Comparison of ENCODE assay signal across 10 cellular contexts in genomic region chr3:29649815-29650547, GRCh38.
A peak's percentile ranks its signal among the peaks of the same experiment; 100 is the strongest.
DNase-seq lines count a peak whose midpoint lies in the region; ATAC-seq, FAIRE-seq and TF ChIP-seq lines count a peak whose summit lies in the region.
"Had no signal": no experiment of that assay in that cellular context is flagged by ENCODE, and none has a peak within 500 bp of the region (broad histone marks: within the 10 kb centered on the region; RNA-seq: fewer than 3 reads in every experiment).

No MANE protein-coding gene starts in this region.

- FAIRE-seq in HepG2 (lab: Jason Lieb, UNC), result no peak

- in situ Hi-C loops in HepG2 (cut with HindIII; ENCODE audit: extremely low pct_ligation_motif_present, low pct_unique_long_range_greater_than_20kb), result no loop called here

- TF ChIP-seq EP300 in HepG2 (IDR thresholded peaks at IDR 0.05; ENCODE audit: low read depth in 2 of 2, low read length in 2 of 2) (no peak), HepG2 (CRISPR knock-in tag; IDR thresholded peaks at IDR 0.05; ENCODE audit: borderline replicate concordance) (no peak)

- intact Hi-C loops in right lobe of liver (cut with DNase I), result no loop called here
- intact Hi-C loops in HepG2 (cut with micrococcal nuclease; ENCODE audit: unreplicated experiment), result no loop called here
- intact Hi-C loops in CD4-positive, alpha-beta T cell (cut with DNase I, micrococcal nuclease), result no loop called here

- no peak overlapping the region for H3K4ac ChIP-seq in mesendoderm (ENCODE audit: low read depth, low read length)

- DNase-seq in right lobe of liver, result no peak
- no peak for DNase-seq in HepG2 (ENCODE audit: low spot score)
- peak; percentile 29 to 75 for DNase-seq in cardiac fibroblast (ENCODE audit: low read depth in 2 of 2)
- no peak for DNase-seq in CD4-positive, alpha-beta T cell
- no peak for DNase-seq in mesendoderm
- DNase-seq in cerebellar nuclear complex (lab: John Stamatoyannopoulos, UW), result no peak
- DNase-seq in activated CD4-positive, alpha-beta T cell treated with anti-CD3 and anti-CD28 coated beads, Interleukin-2, amount 10 ng/mL, durations not matched to agents 7 days and 5 days, result no peak
- DNase-seq: BE2C had no signal

- no peaks in the 10 kb centered on the region for H3K79me2 ChIP-seq in HepG2 (ENCODE audit: insufficient read depth, low read length)
- no peaks in the 10 kb centered on the region for H3K79me2 ChIP-seq in mesendoderm (ENCODE audit: control insufficient read depth, insufficient read depth, low read length)

- H2AFZ ChIP-seq in HepG2 (ENCODE audit: low read length), result no peak overlapping the region

- no peak overlapping the region for H3K23ac ChIP-seq in mesendoderm (ENCODE audit: low read length)

- H4K8ac ChIP-seq in mesendoderm (ENCODE audit: low read depth, low read length), result no peak overlapping the region

- H3K4me3 Mint-ChIP-seq in CD4-positive, alpha-beta T cell, result no peak overlapping the region
- H3K4me3 Mint-ChIP-seq in activated CD4-positive, alpha-beta T cell treated with anti-CD3 and anti-CD28 coated beads, Interleukin-2, amount 10 ng/mL, durations not matched to agents 7 days and 5 days, result no peak overlapping the region

- no peaks in the 10 kb centered on the region for H3K36me3 ChIP-seq in right lobe of liver
- H3K36me3 ChIP-seq in HepG2 (replicated peaks in 1 of 2; ENCODE audit: control insufficient read depth in 1 of 2, insufficient read depth in 2 of 2, low read length in 2 of 2), result no peaks in the 10 kb centered on the region
- H3K36me3 ChIP-seq in mesendoderm (ENCODE audit: control insufficient read depth, insufficient read depth, low read length), result no peaks in the 10 kb centered on the region
- H3K36me3 ChIP-seq: BE2C had no signal

- H2BK15ac ChIP-seq in mesendoderm (replicated peaks; ENCODE audit: low read depth), result no peak overlapping the region

- TF ChIP-seq CTCF in right lobe of liver (IDR thresholded peaks at IDR 0.05) (no peak), HepG2 (CRISPR knock-in tag; IDR thresholded peaks at IDR 0.05) (no peak), cardiac fibroblast (IDR thresholded peaks at IDR 0.05; ENCODE audit: low read depth, low read length) (no peak)
- no peak for TF ChIP-seq CTCF in CD4-positive, alpha-beta T cell (IDR thresholded peaks at IDR 0.05)

- no peak overlapping the region for H3K27ac Mint-ChIP-seq in CD4-positive, alpha-beta T cell
- H3K27ac Mint-ChIP-seq in activated CD4-positive, alpha-beta T cell treated with anti-CD3 and anti-CD28 coated beads, Interleukin-2, amount 10 ng/mL, durations not matched to agents 7 days and 5 days, result no peak overlapping the region

- CTCF ChIA-PET in HepG2 (lab: Yijun Ruan, JAX; ENCODE audit: low intra/inter-chr PET ratio, low total read pairs), result no interaction called here
- CTCF ChIA-PET in CD4-positive, alpha-beta T cell (lab: Charles Lee), result no interaction called here
- CTCF ChIA-PET in activated CD4-positive, alpha-beta T cell treated with anti-CD3 and anti-CD28 coated beads, Interleukin-2, amount 10 ng/mL, durations not matched to agents 7 days and 5 days (lab: Charles Lee), result no interaction called here

- no peak for TF ChIP-seq RAD21 in HepG2 (CRISPR knock-in tag; IDR thresholded peaks at IDR 0.05)

- H2BK120ac ChIP-seq in mesendoderm (ENCODE audit: low read depth, low read length), result no peak overlapping the region

- no peaks in the 10 kb centered on the region for H3K4me1 Mint-ChIP-seq in CD4-positive, alpha-beta T cell (ENCODE audit: low read depth)
- H3K4me1 Mint-ChIP-seq in activated CD4-positive, alpha-beta T cell treated with anti-CD3 and anti-CD28 coated beads, Interleukin-2, amount 10 ng/mL, durations not matched to agents 7 days and 5 days, result no peaks in the 10 kb centered on the region

- H3K56ac ChIP-seq in mesendoderm (ENCODE audit: low read length), result no peak overlapping the region

- POLR2A ChIA-PET in HepG2 (lab: Yijun Ruan, JAX), result no interaction called here
- POLR2A ChIA-PET in CD4-positive, alpha-beta T cell (lab: Charles Lee), result no interaction called here
- POLR2A ChIA-PET in activated CD4-positive, alpha-beta T cell treated with anti-CD3 and anti-CD28 coated beads, Interleukin-2, amount 10 ng/mL, durations not matched to agents 7 days and 5 days (lab: Charles Lee), result no interaction called here

- no peaks in the 10 kb centered on the region for H3K9me3 ChIP-seq in right lobe of liver
- no peaks in the 10 kb centered on the region for H3K9me3 ChIP-seq in HepG2 (ENCODE audit: low read length)
- H3K9me3 ChIP-seq in CD4-positive, alpha-beta T cell (ENCODE audit: control insufficient read depth, low read length), result no peaks in the 10 kb centered on the region
- H3K9me3 ChIP-seq: BE2C had no signal

- H3K4me2 ChIP-seq in HepG2 (ENCODE audit: low read depth, low read length) (no peak overlapping the region), mesendoderm (ENCODE audit: low read length) (no peak overlapping the region)

- H3K18ac ChIP-seq in mesendoderm (ENCODE audit: low read length), result no peak overlapping the region

- no peaks in the 10 kb centered on the region for H3K9me3 Mint-ChIP-seq in CD4-positive, alpha-beta T cell
- no peaks in the 10 kb centered on the region for H3K9me3 Mint-ChIP-seq in activated CD4-positive, alpha-beta T cell treated with anti-CD3 and anti-CD28 coated beads, Interleukin-2, amount 10 ng/mL, durations not matched to agents 7 days and 5 days

- no peaks in the 10 kb centered on the region for H3K79me1 ChIP-seq in mesendoderm (ENCODE audit: low read length)

- ATAC-seq in right lobe of liver, result peak in 3 of 4 donors; percentile 38 to 56 (median 43)
- ATAC-seq in HepG2, result no peak
- ATAC-seq in HG03558 (IDR thresholded peaks at IDR 0.05; ENCODE audit: extremely low read depth, unreplicated experiment), result peak; percentile 73
- no peak for ATAC-seq in CD4-positive, alpha-beta T cell (ENCODE audit: poor library complexity)
- ATAC-seq: activated CD4-positive, CD25-positive, alpha-beta regulatory T cell treated with anti-CD3 and anti-CD28 coated beads, Interleukin-2, amount 50 U/mL, for 24 hours had no signal

- no peaks in the 10 kb centered on the region for H3K27me3 ChIP-seq in right lobe of liver
- no peaks in the 10 kb centered on the region for H3K27me3 ChIP-seq in HepG2 (ENCODE audit: control insufficient read depth in 1 of 2, insufficient read depth in 2 of 2, low read length in 2 of 2)
- no peaks in the 10 kb centered on the region for H3K27me3 ChIP-seq in CD4-positive, alpha-beta T cell (ENCODE audit: control insufficient read depth, insufficient read depth, low read length)
- no peaks in the 10 kb centered on the region for H3K27me3 ChIP-seq in mesendoderm (ENCODE audit: insufficient read depth, low read length, poor library complexity)
- H3K27me3 ChIP-seq: BE2C had no signal

- H3K9ac ChIP-seq in HepG2 (ENCODE audit: insufficient read depth, low read depth, low read length) (no peak overlapping the region), mesendoderm (ENCODE audit: low read length) (no peak overlapping the region)

- no peaks in the 10 kb centered on the region for H3K27me3 Mint-ChIP-seq in CD4-positive, alpha-beta T cell
- H3K27me3 Mint-ChIP-seq in activated CD4-positive, alpha-beta T cell treated with anti-CD3 and anti-CD28 coated beads, Interleukin-2, amount 10 ng/mL, durations not matched to agents 7 days and 5 days, result peaks cover 2% of the 10 kb centered on the region

- H3K27ac ChIP-seq in right lobe of liver (no peak overlapping the region), HepG2 (ENCODE audit: extremely low read length, insufficient read depth, low read length) (no peak overlapping the region), mesendoderm (ENCODE audit: low read depth, low read length) (no peak overlapping the region)
- no peak overlapping the region for H3K27ac ChIP-seq in CD4-positive, alpha-beta T cell (ENCODE audit: low read depth, low read length)

- no peaks in the 10 kb centered on the region for H3K36me3 Mint-ChIP-seq in CD4-positive, alpha-beta T cell (ENCODE audit: low read depth)
- H3K36me3 Mint-ChIP-seq in activated CD4-positive, alpha-beta T cell treated with anti-CD3 and anti-CD28 coated beads, Interleukin-2, amount 10 ng/mL, durations not matched to agents 7 days and 5 days (ENCODE audit: low read depth), result no peaks in the 10 kb centered on the region

- TF ChIP-seq POLR2A in right lobe of liver (IDR thresholded peaks at IDR 0.05) (no peak), HepG2 (IDR thresholded peaks at IDR 0.05; ENCODE audit: insufficient read depth in 1 of 2, low read depth in 2 of 2, low read length in 2 of 2) (no peak)

- no TSS peak for BruUV-seq in HepG2 (replicated peaks; lab: Mats Ljungman, UMichigan)

- no peaks in the 10 kb centered on the region for H4K20me1 ChIP-seq in HepG2 (ENCODE audit: insufficient read depth, low read length)

- H3K4me3 ChIP-seq in right lobe of liver (no peak overlapping the region), HepG2 (replicated peaks in 1 of 3; ENCODE audit: insufficient read depth in 1 of 3, low read depth in 2 of 3, low read length in 3 of 3) (no peak overlapping the region), cardiac fibroblast (replicated peaks in 1 of 2; ENCODE audit: low read depth in 2 of 2, low read length in 2 of 2) (no peak overlapping the region), mesendoderm (ENCODE audit: low read length) (no peak overlapping the region)

- no peak overlapping the region for H4K5ac ChIP-seq in mesendoderm (ENCODE audit: low read length)

- 44% methylated on average over 6 of the region's 6 CpGs for WGBS in right lobe of liver (ENCODE audit: insufficient coverage, low coverage, low lambda C conversion rate, missing lambda C conversion rate)
- WGBS in HepG2 (ENCODE audit: low lambda C conversion rate), result 4% methylated on average over 6 of the region's 6 CpGs
- no CpG with 5 or more reads among the region's 6 CpGs for WGBS in mesendoderm (ENCODE audit: extremely low coverage, insufficient coverage, low lambda C conversion rate)

- H2AK5ac ChIP-seq in mesendoderm (ENCODE audit: low read length), result no peak overlapping the region

- H3K4me1 ChIP-seq in right lobe of liver (no peaks in the 10 kb centered on the region), HepG2 (ENCODE audit: insufficient read depth, low read length) (no peaks in the 10 kb centered on the region), mesendoderm (ENCODE audit: control insufficient read depth, low read depth, low read length) (no peaks in the 10 kb centered on the region)

- H2BK5ac ChIP-seq in mesendoderm (ENCODE audit: low read length), result no peak overlapping the region

Comparison
In these comparisons a context has a peak if more than half of its experiments do, and no peak if none do; other contexts are left out.
1. ATAC-seq: peak in right lobe of liver (3 of 4) and HG03558 (single experiment); none in HepG2 (single experiment) and CD4-positive, alpha-beta T cell (single experiment).
2. DNase-seq: peak in cardiac fibroblast (2 of 2); none in right lobe of liver (0 of 3), HepG2 (single experiment), CD4-positive, alpha-beta T cell (0 of 10), mesendoderm (single experiment), cerebellar nuclear complex (0 of 2) and activated CD4-positive, alpha-beta T cell treated with anti-CD3 and anti-CD28 coated beads, Interleukin-2, amount 10 ng/mL, durations not matched to agents 7 days and 5 days (single experiment).